ENCODE assay signal across 10 cellular contexts in genomic region chr6:30886897-30887255, GRCh38.
DNase-seq lines count a peak whose midpoint lies in the region; ATAC-seq and TF ChIP-seq lines count a peak whose summit lies in the region.
"Had no signal": no experiment of that assay in that cellular context is flagged by ENCODE, and none has a peak within 500 bp of the region (broad histone marks: within the 10 kb centered on the region; RNA-seq: fewer than 3 reads in every experiment).

No MANE protein-coding gene starts in this region.

- CTCF ChIA-PET in GM10248 (lab: Yijun Ruan, JAX), result interaction anchor here (1.3 kb wide), 1 partner anchor 8 kb away, joined by 4 read pairs; no protein-coding TSS in a partner anchor

- H3K9me3 ChIP-seq in SK-N-MC (ENCODE audit: low read depth, low read length) (no peaks in the 10 kb centered on the region), iPS-15b (ENCODE audit: control insufficient read depth, insufficient read depth, low read length) (no peaks in the 10 kb centered on the region)

- no peak for ATAC-seq in activated CD4-positive, CD25-positive, alpha-beta regulatory T cell treated with anti-CD3 and anti-CD28 coated beads, Interleukin-2, amount 50 U/mL, for 24 hours
- ATAC-seq: T-cell had no signal

- H3K36me3 ChIP-seq in SK-N-MC (ENCODE audit: insufficient read depth, low read length) (peaks cover 25% of the 10 kb centered on the region; the same call in 1 of the 2 replicates), iPS-15b (ENCODE audit: control insufficient read depth, insufficient read depth, low read length) (peaks cover 34% of the 10 kb centered on the region)

- DNase-seq in GM10248 (ENCODE audit: extremely low spot score) (peak; percentile 6), SK-N-MC (ENCODE audit: low read depth, low spot score) (no peak), retinal pigment epithelial cell (ENCODE audit: low read depth) (no peak), 8988T (no peak), AML-193 (lab: John Stamatoyannopoulos, UW) (no peak)
- DNase-seq in stimulated activated CD4-positive, alpha-beta T cell treated with anti-CD3 and anti-CD28 coated beads, Interleukin-1b, Interleukin-23, amount 100 ng/mL, for 48 hours, result no peak
- DNase-seq: NCI-H524 treated with DMSO at 0.1 percent for 48 hours, T-cell had no signal

- H3K4me1 ChIP-seq in iPS-15b (ENCODE audit: control insufficient read depth, insufficient read depth, low read length), result peaks cover 26% of the 10 kb centered on the region

- POLR2A ChIA-PET in GM10248 (lab: Yijun Ruan, JAX), result no interaction called here

- no peak for TF ChIP-seq CTCF in GM10248 (IDR thresholded peaks at IDR 0.05; ENCODE audit: control extremely low read depth, extremely low read depth, low read depth, missing control alignments)
- no peak for TF ChIP-seq CTCF in retinal pigment epithelial cell (conservative IDR thresholded peaks at IDR 0.05; ENCODE audit: low read depth, low read length)

- H3K27me3 ChIP-seq in iPS-15b (ENCODE audit: control insufficient read depth, insufficient read depth, low read length), result no peaks in the 10 kb centered on the region

- H3K4me3 ChIP-seq in SK-N-MC, result peak overlapping the region; percentile 80
- peak overlapping the region; percentile 88 for H3K4me3 ChIP-seq in iPS-15b (ENCODE audit: low read depth, low read length)
- peak overlapping the region; percentile 75 for H3K4me3 ChIP-seq in retinal pigment epithelial cell (ENCODE audit: low read length)

- H3K9ac ChIP-seq in SK-N-MC (ENCODE audit: insufficient read length), result no peak overlapping the region
- no peak overlapping the region for H3K9ac ChIP-seq in iPS-15b (ENCODE audit: low read depth, low read length)

- H3K27ac ChIP-seq in SK-N-MC, result no peak overlapping the region
